ENCODE assay signal across 8 cellular contexts in the genomic region with DNA sequence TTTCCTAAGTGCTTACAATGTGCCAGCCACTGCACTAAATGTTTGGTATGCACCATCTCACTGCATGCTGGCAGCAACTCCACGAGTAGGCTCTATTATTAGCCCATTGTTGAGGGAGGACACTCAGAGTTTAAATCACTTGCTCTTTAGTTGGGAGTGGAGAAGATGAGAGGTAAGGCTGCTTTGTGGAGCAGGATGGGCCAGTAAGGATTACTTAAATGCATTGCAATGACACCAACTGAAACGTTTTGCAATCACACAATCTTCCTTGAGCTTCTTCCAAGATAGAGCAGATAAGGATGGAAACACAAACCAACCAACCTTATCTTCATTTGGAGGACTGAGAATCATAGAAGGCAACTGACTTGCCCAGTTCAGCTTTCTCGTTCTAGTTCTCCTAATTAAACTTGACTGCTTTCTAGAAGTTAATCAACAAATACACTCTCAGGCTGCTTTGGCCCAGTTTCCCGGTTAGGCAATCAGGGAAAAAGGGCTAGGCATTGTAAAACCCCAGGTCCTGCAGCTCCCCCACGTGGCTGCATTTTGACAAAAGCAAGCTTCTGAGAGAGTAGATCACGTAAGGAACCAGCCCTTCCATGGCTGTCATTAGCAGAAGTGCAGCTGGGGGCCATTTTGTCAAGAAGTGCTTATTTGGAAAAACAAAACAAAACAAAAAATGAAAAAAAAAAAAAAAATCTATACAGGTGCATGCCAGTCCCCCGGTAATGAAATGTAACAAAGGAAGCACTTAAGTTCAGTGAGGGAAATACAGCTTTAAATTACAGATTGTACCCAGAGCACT.
DNase-seq lines count a peak whose midpoint lies in the region; ATAC-seq and TF ChIP-seq lines count a peak whose summit lies in the region.

No MANE protein-coding gene starts in this region.

- H3K4me3 ChIP-seq in AG04449 (ENCODE audit: low read depth, low read length): no peak overlapping the region

- DNase-seq in AG04449 (ENCODE audit: low read depth, low spot score): peak; percentile 72
- DNase-seq in NCI-H460 (ENCODE audit: extremely low read depth, low read depth): peak; percentile 91
- peak; percentile 55 for DNase-seq in activated CD4-positive, alpha-beta T cell treated with anti-CD3 and anti-CD28 coated beads, Interleukin-2, amount 50 U/mL, for 1 hour
- peak; percentile 20 for DNase-seq in effector CD4-positive, alpha-beta T cell
- peak; percentile 97 for DNase-seq in medulla oblongata (ENCODE audit: extremely low spot score)
- peak; percentile 46 for DNase-seq in stimulated activated CD8-positive, alpha-beta memory T cell treated with anti-CD3 and anti-CD28 coated beads, Interleukin-12 subunit alpha, Interleukin-12 subunit beta, amount 100 ng/mL, for 4 hours (ENCODE audit: low read depth)

- peak; percentile 78 for TF ChIP-seq CTCF in AG04449 (IDR thresholded peaks at IDR 0.05; ENCODE audit: insufficient read depth, low read length, missing control alignments)

- CTCF ChIA-PET in AG04449 (lab: Yijun Ruan, JAX): interaction anchor here (0.7 to 19.2 kb wide), 54 partner anchors 8 to 1627 kb away, joined by 3 to 170 read pairs (median 4); partner anchors contain the start of gene ZNF217

- POLR2A ChIA-PET in AG04449 (lab: Yijun Ruan, JAX): interaction anchor here (0.7 to 1.5 kb wide), 2 partner anchors 111 to 345 kb away, joined by 3 to 6 read pairs; partner anchors contain the start of gene ZNF217

- ATAC-seq in GM18511 (IDR thresholded peaks at IDR 0.05; ENCODE audit: unreplicated experiment): peak; percentile 73
- peak; percentile 47 for ATAC-seq in HG03108 (IDR thresholded peaks at IDR 0.05; ENCODE audit: unreplicated experiment)

Comparison
In these comparisons a context has a peak if more than half of its experiments do, and no peak if none do; other contexts are left out.
1. DNase-seq: peak in every context shown above with its lines; median percentile 97 in medulla oblongata; 91 in NCI-H460; 72 in AG04449; 55 in activated CD4-positive, alpha-beta T cell treated with anti-CD3 and anti-CD28 coated beads, Interleukin-2, amount 50 U/mL, for 1 hour; 46 in stimulated activated CD8-positive, alpha-beta memory T cell treated with anti-CD3 and anti-CD28 coated beads, Interleukin-12 subunit alpha, Interleukin-12 subunit beta, amount 100 ng/mL, for 4 hours; 20 in effector CD4-positive, alpha-beta T cell.